ENCODE assay signal across 16 cellular contexts in genomic region chr17:56737741-56738161, GRCh38.
DNase-seq lines count a peak whose midpoint lies in the region; ATAC-seq and TF ChIP-seq lines count a peak whose summit lies in the region.
"Had no signal": no experiment of that assay in that cellular context is flagged by ENCODE, and none has a peak within 500 bp of the region (broad histone marks: within the 10 kb centered on the region; RNA-seq: fewer than 3 reads in every experiment).

No MANE protein-coding gene starts in this region.

- H3K4me3 Mint-ChIP-seq in nephron progenitor cell (no peak overlapping the region), chondrocyte (ENCODE audit: unreplicated experiment) (no peak overlapping the region)

- H3K4me3 ChIP-seq in astrocyte of the spinal cord (ENCODE audit: low read depth, low read length) = no peak overlapping the region
- H3K4me3 ChIP-seq: colonic mucosa, gastroesophageal sphincter, lung, Peyer's patch, thyroid gland had no signal

- TF ChIP-seq CTCF in astrocyte of the spinal cord (IDR thresholded peaks at IDR 0.05; ENCODE audit: low read depth, low read length) = no peak
- no peak for TF ChIP-seq CTCF in nephron progenitor cell (IDR thresholded peaks at IDR 0.05)
- no peak for TF ChIP-seq CTCF in chondrocyte (IDR thresholded peaks at IDR 0.05)

- H3K27ac Mint-ChIP-seq in nephron progenitor cell (no peak overlapping the region), chondrocyte (ENCODE audit: unreplicated experiment) (no peak overlapping the region)

- H3K4me1 Mint-ChIP-seq in nephron progenitor cell = peaks cover 21% of the 10 kb centered on the region
- peaks cover 19% of the 10 kb centered on the region for H3K4me1 Mint-ChIP-seq in chondrocyte (ENCODE audit: low read depth)

- no peak for ATAC-seq in GM18519 (IDR thresholded peaks at IDR 0.05; ENCODE audit: low FRiP score, unreplicated experiment)
- ATAC-seq: gastroesophageal sphincter had no signal

- H3K27me3 Mint-ChIP-seq in nephron progenitor cell (ENCODE audit: low read depth, poor library complexity) (peaks cover 2% of the 10 kb centered on the region), chondrocyte (ENCODE audit: low read depth) (peaks cover 1% of the 10 kb centered on the region)

- in situ Hi-C loops in astrocyte of the spinal cord (cut with HindIII; ENCODE audit: low sequenced_read_pairs) = no loop called here

- H3K36me3 Mint-ChIP-seq in nephron progenitor cell (ENCODE audit: low read depth) (no peaks in the 10 kb centered on the region), chondrocyte (ENCODE audit: low read depth) (no peaks in the 10 kb centered on the region)

- H3K9me3 Mint-ChIP-seq in nephron progenitor cell = no peaks in the 10 kb centered on the region
- H3K9me3 Mint-ChIP-seq in chondrocyte (ENCODE audit: low read depth) = no peaks in the 10 kb centered on the region

- DNase-seq in EL (peak; percentile 78), HT1080 (ENCODE audit: low read depth) (peak; percentile 38), astrocyte of the spinal cord (ENCODE audit: low read depth, low spot score) (peak; percentile 92), nephron progenitor cell (peak; percentile 16), NCI-H510A (lab: John Stamatoyannopoulos, UW) (no peak), amniotic stem cell (lab: John Stamatoyannopoulos, UW) (no peak), chondrocyte (ENCODE audit: low spot score) (no peak)
- DNase-seq: activated CD4-positive, alpha-beta T cell treated with anti-CD3 and anti-CD28 coated beads for 1 hour; activated effector memory CD4-positive, alpha-beta T cell treated with Interleukin-2 at 50 U/mL for 16 hours; colonic mucosa; NCI-H1694 treated with DMSO at 0.1 percent for 48 hours; Peyer's patch; thyroid gland had no signal

Comparison
In these comparisons a context has a peak if more than half of its experiments do, and no peak if none do; other contexts are left out.
1. DNase-seq: peak in EL (single experiment), HT1080 (single experiment), astrocyte of the spinal cord (single experiment) and nephron progenitor cell (single experiment); none in NCI-H510A (single experiment), amniotic stem cell (single experiment) and chondrocyte (single experiment).